Comparison of ENCODE assay signal across 7 cellular contexts in the genomic region with DNA sequence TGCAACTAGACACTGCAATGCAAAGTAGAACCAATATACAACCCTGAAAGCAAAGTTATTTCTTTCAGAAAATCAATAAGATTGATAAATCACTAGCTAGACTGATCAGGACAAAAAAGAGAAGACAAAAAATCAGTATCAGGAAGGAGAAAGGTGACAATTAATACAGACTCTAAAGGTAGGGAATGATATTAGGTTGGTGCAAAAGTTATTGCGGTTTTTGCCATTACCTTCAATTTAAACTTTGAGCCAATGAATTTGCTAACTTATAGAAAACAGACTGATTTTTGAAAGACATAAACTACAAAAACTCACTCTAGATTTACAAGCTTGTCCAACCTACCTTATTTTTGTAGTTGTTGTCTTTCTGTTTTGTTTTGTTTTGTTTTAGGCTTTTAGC.
"Had no signal": no experiment of that assay in that cellular context is flagged by ENCODE, and none has a peak within 500 bp of the region (broad histone marks: within the 10 kb centered on the region; RNA-seq: fewer than 3 reads in every experiment).

No MANE protein-coding gene starts in this region.

- H2AFZ ChIP-seq: GM23248 had no signal

- DNase-seq: GM23248, GOT3, H7, KG1 had no signal

- H3K4me3 ChIP-seq: GM23248, HAP-1 had no signal

- FAIRE-seq: HTR-8/SVneo had no signal

- H3K9me3 ChIP-seq: HAP-1 had no signal

- H3K27ac ChIP-seq: GM23248 had no signal

- H3K36me3 ChIP-seq: HAP-1 had no signal

- H3K4me1 ChIP-seq: HAP-1 had no signal

- H3K9ac ChIP-seq: GM23248 had no signal

- ATAC-seq: HCT116 had no signal
